In the genomic region with DNA sequence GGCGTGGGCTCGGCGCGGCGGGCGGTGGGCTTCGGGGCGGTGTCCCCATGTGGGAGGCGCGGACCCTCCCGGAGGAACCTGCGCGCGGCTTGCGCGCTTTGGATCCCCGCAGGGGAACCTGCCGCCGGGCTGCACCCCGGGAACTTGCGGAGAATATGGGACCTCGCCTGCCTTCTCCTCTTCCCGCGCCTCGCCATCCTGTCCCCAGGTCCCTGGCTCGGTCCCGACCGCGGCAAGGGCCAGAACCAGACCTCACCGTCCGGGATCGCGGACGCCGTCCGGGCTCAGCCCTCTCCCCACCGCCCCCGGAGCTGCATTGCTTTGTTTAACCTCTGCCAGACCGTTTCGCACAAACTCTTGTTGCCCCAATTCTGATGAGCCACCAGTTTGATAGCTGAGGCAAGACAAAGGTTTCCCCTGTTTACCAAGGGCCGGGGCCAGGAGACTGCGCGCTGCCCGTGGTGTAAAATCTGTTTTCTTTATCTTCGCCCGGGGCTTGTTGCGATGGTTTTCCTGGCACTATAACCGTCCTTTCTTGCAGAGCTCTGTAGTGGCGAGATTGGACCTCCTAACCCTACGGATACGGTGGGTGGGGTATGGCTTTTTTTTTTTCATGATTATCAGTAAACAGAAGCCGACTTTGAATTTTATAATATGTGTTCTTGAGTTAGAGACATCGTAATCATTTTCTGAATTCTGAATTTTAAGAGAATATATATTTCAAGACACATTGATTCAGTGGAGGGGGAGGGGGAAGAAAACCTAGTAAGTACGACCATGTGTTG, we compare ENCODE assay signal across 8 cellular contexts.
DNase-seq lines count a peak whose midpoint lies in the region; ATAC-seq and TF ChIP-seq lines count a peak whose summit lies in the region.

No MANE protein-coding gene starts in this region.

- peaks cover 51% of the 10 kb centered on the region for H3K27me3 Mint-ChIP-seq in activated CD8-positive, alpha-beta T cell treated with anti-CD3 and anti-CD28 coated beads, Interleukin-2, amount 10 ng/mL, durations not matched to agents 7 days and 5 days (ENCODE audit: low read depth)

- H3F3A ChIP-seq in neural cell (ENCODE audit: insufficient read depth, low read length, poor library complexity, severe bottlenecking), result no peaks in the 10 kb centered on the region

- H3K36me3 ChIP-seq in neural cell (ENCODE audit: insufficient read depth, low read length), result no peaks in the 10 kb centered on the region

- CTCF ChIA-PET in activated CD8-positive, alpha-beta T cell treated with anti-CD3 and anti-CD28 coated beads, Interleukin-2, amount 10 ng/mL, durations not matched to agents 7 days and 5 days (lab: Charles Lee), result interaction anchor here (2.4 kb wide), 1 partner anchor 101 kb away, joined by 17 read pairs; the partner anchor contains the start of gene CEP135

- DNase-seq in Ammon's horn (ENCODE audit: low spot score), result peak; percentile 24
- DNase-seq in NCI-H2107 (lab: John Stamatoyannopoulos, UW), result peak; percentile 3
- peak; percentile 24 for DNase-seq in activated CD8-positive, alpha-beta T cell treated with anti-CD3 and anti-CD28 coated beads, Interleukin-2, amount 10 ng/mL, durations not matched to agents 7 days and 5 days
- peak in 1 of 2 donors; percentile 50 for DNase-seq in foreskin fibroblast
- DNase-seq in NOMO-1 (lab: John Stamatoyannopoulos, UW; ENCODE audit: unreplicated experiment in 2 of 2), result no peak

- H3K27ac ChIP-seq in neural cell (ENCODE audit: low read length), result peak overlapping the region; percentile 86

- peak overlapping the region; percentile 78 for H3K4me3 Mint-ChIP-seq in activated CD8-positive, alpha-beta T cell treated with anti-CD3 and anti-CD28 coated beads, Interleukin-2, amount 10 ng/mL, durations not matched to agents 7 days and 5 days

- no peak for TF ChIP-seq CTCF in foreskin fibroblast (IDR thresholded peaks at IDR 0.05; ENCODE audit: low read depth, low read length)
- no peak for TF ChIP-seq CTCF in neural cell (IDR thresholded peaks at IDR 0.05; ENCODE audit: poor library complexity, severe bottlenecking)

- H3K9me3 Mint-ChIP-seq in activated CD8-positive, alpha-beta T cell treated with anti-CD3 and anti-CD28 coated beads, Interleukin-2, amount 10 ng/mL, durations not matched to agents 7 days and 5 days (ENCODE audit: insufficient read depth), result no peaks in the 10 kb centered on the region

- H3K9ac ChIP-seq in neural cell (ENCODE audit: low read length), result peak overlapping the region; percentile 89

- H3K9me2 ChIP-seq in neural cell (ENCODE audit: insufficient read depth, low read length), result no peaks in the 10 kb centered on the region

- POLR2A ChIA-PET in activated CD8-positive, alpha-beta T cell treated with anti-CD3 and anti-CD28 coated beads, Interleukin-2, amount 10 ng/mL, durations not matched to agents 7 days and 5 days (lab: Charles Lee), result no interaction called here

- no peak overlapping the region for H3K27ac Mint-ChIP-seq in activated CD8-positive, alpha-beta T cell treated with anti-CD3 and anti-CD28 coated beads, Interleukin-2, amount 10 ng/mL, durations not matched to agents 7 days and 5 days

- H3K4me3 ChIP-seq in foreskin fibroblast (ENCODE audit: low read depth in 1 of 2, low read length in 2 of 2), result peak overlapping the region; percentile 48 to 62
- peak overlapping the region; percentile 92 for H3K4me3 ChIP-seq in neural cell (ENCODE audit: low read length)

- H2AFZ ChIP-seq in neural cell (ENCODE audit: low read depth, low read length), result peak overlapping the region; percentile 77

- H4K20me1 ChIP-seq in neural cell (ENCODE audit: insufficient read depth), result no peaks in the 10 kb centered on the region

- H3K4me1 Mint-ChIP-seq in activated CD8-positive, alpha-beta T cell treated with anti-CD3 and anti-CD28 coated beads, Interleukin-2, amount 10 ng/mL, durations not matched to agents 7 days and 5 days (ENCODE audit: low read depth), result peaks cover 14% of the 10 kb centered on the region

- H3K27me3 ChIP-seq in neural cell (ENCODE audit: insufficient read depth, low read depth, low read length), result no peaks in the 10 kb centered on the region

- ATAC-seq in GM18502 (IDR thresholded peaks at IDR 0.05; ENCODE audit: poor library complexity, unreplicated experiment), result peak; percentile 44
- ATAC-seq in HG02884 (IDR thresholded peaks at IDR 0.05; ENCODE audit: unreplicated experiment), result peak; percentile 24
- ATAC-seq in activated CD8-positive, alpha-beta T cell treated with anti-CD3 and anti-CD28 coated beads, Interleukin-2, amount 10 ng/mL, durations not matched to agents 7 days and 5 days, result peak; percentile 49

- no peaks in the 10 kb centered on the region for H3K9me3 ChIP-seq in neural cell (ENCODE audit: low read length)

- H3K79me2 ChIP-seq in neural cell (replicated peaks; ENCODE audit: insufficient read depth, low read length), result peaks cover 49% of the 10 kb centered on the region

- no peak for TF ChIP-seq EP300 in neural cell (conservative IDR thresholded peaks at IDR 0.05; ENCODE audit: poor library complexity, severe bottlenecking)

- H3K4me2 ChIP-seq in neural cell (ENCODE audit: low read length), result peak overlapping the region; percentile 72

- H3K36me3 Mint-ChIP-seq in activated CD8-positive, alpha-beta T cell treated with anti-CD3 and anti-CD28 coated beads, Interleukin-2, amount 10 ng/mL, durations not matched to agents 7 days and 5 days (ENCODE audit: low read depth), result no peaks in the 10 kb centered on the region

- no peak for TF ChIP-seq RAD21 in neural cell (conservative IDR thresholded peaks at IDR 0.05)

TF ChIP-seq in neural cell, 6 proteins besides CTCF, POLR2A, EP300 and RAD21:
- TF ChIP-seq REST (IDR thresholded peaks at IDR 0.05; ENCODE audit: borderline replicate concordance) (peak; percentile 73), MXI1 (conservative IDR thresholded peaks at IDR 0.05; ENCODE audit: poor library complexity, severe bottlenecking) (peak; percentile 34), POLR2AphosphoS5 (IDR thresholded peaks at IDR 0.05) (peak; percentile 68), SMC3 (conservative IDR thresholded peaks at IDR 0.05; ENCODE audit: poor library complexity) (no peak), TAF1 (IDR thresholded peaks at IDR 0.05; ENCODE audit: low read depth) (no peak), EZH2 (IDR thresholded peaks at IDR 0.05; ENCODE audit: borderline replicate concordance, insufficient read depth, low read length, poor library complexity, severe bottlenecking) (no peak)

Comparison
In these comparisons a context has a peak if more than half of its experiments do, and no peak if none do; other contexts are left out.
1. DNase-seq: peak in Ammon's horn (single experiment), NCI-H2107 (single experiment) and activated CD8-positive, alpha-beta T cell treated with anti-CD3 and anti-CD28 coated beads, Interleukin-2, amount 10 ng/mL, durations not matched to agents 7 days and 5 days (single experiment); none in NOMO-1 (0 of 2).
2. Peak in every context shown above with its lines, with median percentiles within 50 percentile points of each other: ATAC-seq.